8 cellular contexts compared by ENCODE assay signal in genomic region chrX:66638591-66639500, GRCh38. TPM values are rescaled to one million over a fixed set of nuclear protein-coding genes. Genes with fewer than 3 reads are reported as not detected.
DNase-seq lines count a peak whose midpoint lies in the region; ATAC-seq, FAIRE-seq and TF ChIP-seq lines count a peak whose summit lies in the region.

A gene with protein sequence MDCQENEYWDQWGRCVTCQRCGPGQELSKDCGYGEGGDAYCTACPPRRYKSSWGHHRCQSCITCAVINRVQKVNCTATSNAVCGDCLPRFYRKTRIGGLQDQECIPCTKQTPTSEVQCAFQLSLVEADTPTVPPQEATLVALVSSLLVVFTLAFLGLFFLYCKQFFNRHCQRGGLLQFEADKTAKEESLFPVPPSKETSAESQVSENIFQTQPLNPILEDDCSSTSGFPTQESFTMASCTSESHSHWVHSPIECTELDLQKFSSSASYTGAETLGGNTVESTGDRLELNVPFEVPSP (minus strand): TSS chrX:66639078. CDS start chrX:66616020, 23,058 bp downstream.

- H3K4me3 ChIP-seq in colonic mucosa: no peak within 1 kb of the TSS
- H3K4me3 ChIP-seq in lower lobe of right lung: peak within 1 kb of the TSS; percentile 48

- TF ChIP-seq CTCF in colonic mucosa (IDR thresholded peaks at IDR 0.05) (no peak), lower lobe of right lung (IDR thresholded peaks at IDR 0.05) (no peak)

- H3K36me3 ChIP-seq in colonic mucosa (no peaks in the 10 kb centered on the region), lower lobe of right lung (no peaks in the 10 kb centered on the region)

- H3K27me3 ChIP-seq in colonic mucosa (no peaks in the 10 kb centered on the region), lower lobe of right lung (ENCODE audit: low read depth) (no peaks in the 10 kb centered on the region)

- H3K27ac ChIP-seq in colonic mucosa: no peak within 1 kb of the TSS
- peak within 1 kb of the TSS; percentile 18 for H3K27ac ChIP-seq in lower lobe of right lung

- intact Hi-C loops in colonic mucosa (cut with DNase I) (no loop called here), lower lobe of right lung (cut with DNase I) (no loop called here)

- no peak within 1 kb of the TSS for H3K9ac ChIP-seq in colonic mucosa (ENCODE audit: low read depth in 2 of 2, low read length in 2 of 2)

- H3K4me1 ChIP-seq in colonic mucosa: no peaks in the 10 kb centered on the region
- H3K4me1 ChIP-seq in lower lobe of right lung: no peaks in the 10 kb centered on the region

- no peaks in the 10 kb centered on the region for H3K9me3 Mint-ChIP-seq in stimulated activated memory B cell treated with anti-CD40 and anti-IgM and Interleukin-4, amounts not matched to agents 10 μg/mL and 1 μg/mL and 100 μg/mL, for 72 hours

- ATAC-seq in GM18517 (IDR thresholded peaks at IDR 0.05; ENCODE audit: unreplicated experiment) (peak; percentile 90), HG02885 (IDR thresholded peaks at IDR 0.05; ENCODE audit: poor library complexity, unreplicated experiment) (peak; percentile 50), SK-N-SH treated with all-trans-retinoic acid at 6 μM for 48 hours (peak; percentile 87), lower lobe of right lung (peak; percentile 86 to 89)
- ATAC-seq in stimulated activated memory B cell treated with anti-CD40 and anti-IgM and Interleukin-4, amounts not matched to agents 10 μg/mL and 1 μg/mL and 100 μg/mL, for 72 hours: peak; percentile 76

- H3K27me3 Mint-ChIP-seq in stimulated activated memory B cell treated with anti-CD40 and anti-IgM and Interleukin-4, amounts not matched to agents 10 μg/mL and 1 μg/mL and 100 μg/mL, for 72 hours: no peaks in the 10 kb centered on the region

- H3K4me3 Mint-ChIP-seq in stimulated activated memory B cell treated with anti-CD40 and anti-IgM and Interleukin-4, amounts not matched to agents 10 μg/mL and 1 μg/mL and 100 μg/mL, for 72 hours: peak within 1 kb of the TSS; percentile 74

- peak; percentile 23 for FAIRE-seq in A204.1 (lab: Jason Lieb, UNC)

- H3K9me3 ChIP-seq in colonic mucosa: no peaks in the 10 kb centered on the region
- H3K9me3 ChIP-seq in lower lobe of right lung: no peaks in the 10 kb centered on the region

- peaks cover 8% of the 10 kb centered on the region for H3K4me1 Mint-ChIP-seq in stimulated activated memory B cell treated with anti-CD40 and anti-IgM and Interleukin-4, amounts not matched to agents 10 μg/mL and 1 μg/mL and 100 μg/mL, for 72 hours

- peak within 1 kb of the TSS; percentile 42 for H3K27ac Mint-ChIP-seq in stimulated activated memory B cell treated with anti-CD40 and anti-IgM and Interleukin-4, amounts not matched to agents 10 μg/mL and 1 μg/mL and 100 μg/mL, for 72 hours

- peak; percentile 44 for DNase-seq in colonic mucosa
- DNase-seq in lower lobe of right lung: peak; percentile 34
- no peak for DNase-seq in middle frontal gyrus (ENCODE audit: extremely low spot score, low spot score)

- H3K36me3 Mint-ChIP-seq in stimulated activated memory B cell treated with anti-CD40 and anti-IgM and Interleukin-4, amounts not matched to agents 10 μg/mL and 1 μg/mL and 100 μg/mL, for 72 hours: no peaks in the 10 kb centered on the region

TF ChIP-seq in SK-N-SH treated with all-trans-retinoic acid at 6 μM for 48 hours, 23 proteins besides CTCF, POLR2A, EP300 and RAD21:
- no peak for TF ChIP-seq ZNF565 (CRISPR knock-in tag; conservative IDR thresholded peaks at IDR 0.05; ENCODE audit: low read depth)
- TF ChIP-seq, protein P1, sequence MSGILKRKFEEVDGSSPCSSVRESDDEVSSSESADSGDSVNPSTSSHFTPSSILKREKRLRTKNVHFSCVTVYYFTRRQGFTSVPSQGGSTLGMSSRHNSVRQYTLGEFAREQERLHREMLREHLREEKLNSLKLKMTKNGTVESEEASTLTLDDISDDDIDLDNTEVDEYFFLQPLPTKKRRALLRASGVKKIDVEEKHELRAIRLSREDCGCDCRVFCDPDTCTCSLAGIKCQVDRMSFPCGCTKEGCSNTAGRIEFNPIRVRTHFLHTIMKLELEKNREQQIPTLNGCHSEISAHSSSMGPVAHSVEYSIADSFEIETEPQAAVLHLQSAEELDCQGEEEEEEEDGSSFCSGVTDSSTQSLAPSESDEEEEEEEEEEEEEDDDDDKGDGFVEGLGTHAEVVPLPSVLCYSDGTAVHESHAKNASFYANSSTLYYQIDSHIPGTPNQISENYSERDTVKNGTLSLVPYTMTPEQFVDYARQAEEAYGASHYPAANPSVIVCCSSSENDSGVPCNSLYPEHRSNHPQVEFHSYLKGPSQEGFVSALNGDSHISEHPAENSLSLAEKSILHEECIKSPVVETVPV (CRISPR knock-in tag; IDR thresholded peaks at IDR 0.05): no peak
- no peak for TF ChIP-seq ZFP3 (CRISPR knock-in tag; IDR thresholded peaks at IDR 0.05)
- no peak for TF ChIP-seq ZC3H10 (CRISPR knock-in tag; IDR thresholded peaks at IDR 0.05)
- TF ChIP-seq TCF4 (CRISPR knock-in tag; IDR thresholded peaks at IDR 0.05; ENCODE audit: borderline replicate concordance): no peak
- TF ChIP-seq, protein P2, sequence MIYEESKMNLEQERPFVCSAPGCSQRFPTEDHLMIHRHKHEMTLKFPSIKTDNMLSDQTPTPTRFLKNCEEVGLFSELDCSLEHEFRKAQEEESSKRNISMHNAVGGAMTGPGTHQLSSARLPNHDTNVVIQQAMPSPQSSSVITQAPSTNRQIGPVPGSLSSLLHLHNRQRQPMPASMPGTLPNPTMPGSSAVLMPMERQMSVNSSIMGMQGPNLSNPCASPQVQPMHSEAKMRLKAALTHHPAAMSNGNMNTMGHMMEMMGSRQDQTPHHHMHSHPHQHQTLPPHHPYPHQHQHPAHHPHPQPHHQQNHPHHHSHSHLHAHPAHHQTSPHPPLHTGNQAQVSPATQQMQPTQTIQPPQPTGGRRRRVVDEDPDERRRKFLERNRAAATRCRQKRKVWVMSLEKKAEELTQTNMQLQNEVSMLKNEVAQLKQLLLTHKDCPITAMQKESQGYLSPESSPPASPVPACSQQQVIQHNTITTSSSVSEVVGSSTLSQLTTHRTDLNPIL (CRISPR knock-in tag; IDR thresholded peaks at IDR 0.05; ENCODE audit: low read depth): no peak
- TF ChIP-seq ZNF70 (CRISPR knock-in tag; IDR thresholded peaks at IDR 0.05): no peak
- no peak for TF ChIP-seq BACH2 (CRISPR knock-in tag; IDR thresholded peaks at IDR 0.05; ENCODE audit: borderline replicate concordance)
- no peak for TF ChIP-seq ZNF8 (CRISPR knock-in tag; IDR thresholded peaks at IDR 0.05)
- TF ChIP-seq ESRRG (CRISPR knock-in tag; IDR thresholded peaks at IDR 0.05): no peak
- no peak for TF ChIP-seq ISL1 (CRISPR knock-in tag; IDR thresholded peaks at IDR 0.05)
- no peak for TF ChIP-seq GLIS3 (CRISPR knock-in tag; IDR thresholded peaks at IDR 0.05)
- TF ChIP-seq TOX (CRISPR knock-in tag; IDR thresholded peaks at IDR 0.05; ENCODE audit: borderline replicate concordance): no peak
- TF ChIP-seq OSR1 (CRISPR knock-in tag; IDR thresholded peaks at IDR 0.05): no peak
- no peak for TF ChIP-seq ZFP30 (CRISPR knock-in tag; IDR thresholded peaks at IDR 0.05)
- no peak for TF ChIP-seq ARNTL (CRISPR knock-in tag; IDR thresholded peaks at IDR 0.05; ENCODE audit: borderline replicate concordance, low read depth)

RNA-seq across cellular contexts. Expression of the gene that starts here (rescaled TPM):
- total RNA-seq in colonic mucosa: 1 to 10 TPM in 1 of 2 donors, under 1 TPM in 1; 0.82 to 2.5 TPM
- 2.4 TPM for total RNA-seq in lower lobe of right lung
